In the genomic region with DNA sequence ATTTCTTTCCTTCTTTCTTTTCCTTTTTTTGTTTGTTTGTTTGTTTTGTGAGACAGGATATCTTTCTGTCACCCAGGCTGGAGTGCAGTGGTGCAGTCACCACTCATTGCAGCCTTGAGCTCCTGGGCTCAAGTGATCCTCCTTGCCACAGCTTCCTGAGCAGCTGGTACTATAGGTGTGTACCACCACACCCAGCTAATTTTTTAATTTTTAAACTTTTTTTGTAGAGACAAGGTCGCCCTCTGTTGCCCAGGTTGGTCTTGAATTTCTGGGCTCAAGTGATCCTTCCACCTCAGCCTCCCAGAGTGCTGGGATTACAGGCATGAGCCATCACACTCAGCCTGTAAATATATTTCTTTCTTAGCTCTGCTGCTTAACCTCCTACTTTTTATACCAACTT, we compare ENCODE assay signal across 15 cellular contexts.
DNase-seq lines count a peak whose midpoint lies in the region; ATAC-seq lines count a peak whose summit lies in the region.
"Had no signal": no experiment of that assay in that cellular context is flagged by ENCODE, and none has a peak within 500 bp of the region (broad histone marks: within the 10 kb centered on the region; RNA-seq: fewer than 3 reads in every experiment).

No MANE protein-coding gene starts in this region.

- DNase-seq in activated naive CD4-positive, alpha-beta T cell treated with anti-CD3 and anti-CD28 coated beads for 36 hours, result peak; percentile 29
- no peak for DNase-seq in activated naive CD4-positive, alpha-beta T cell (lab: John Stamatoyannopoulos, UW)
- DNase-seq in Jurkat, Clone E6-1 (ENCODE audit: low read depth, low spot score), result peak; percentile 37
- peak; percentile 22 for DNase-seq in activated CD4-positive, alpha-beta memory T cell treated with anti-CD3 and anti-CD28 coated beads, Interleukin-2, amount 10 ng/mL, durations not matched to agents 7 days and 5 days
- DNase-seq in stimulated activated effector memory CD8-positive, alpha-beta T cell treated with anti-CD3 and anti-CD28 coated beads, Interleukin-12 subunit alpha, Interleukin-12 subunit beta, amount 100 ng/mL, for 72 hours (ENCODE audit: low spot score in 2 of 2), result no peak
- DNase-seq in HAP-1 (ENCODE audit: low spot score in 2 of 2), result no peak
- DNase-seq: IMR-90, NCI-H526 treated with DMSO at 0.1 percent for 48 hours, Right ventricle myocardium superior, T-helper 9 cell had no signal

- in situ Hi-C loops in HAP-1 (cut with MboI; ENCODE audit: low sequenced_read_pairs), result no loop called here

- no peak overlapping the region for H3K27ac Mint-ChIP-seq in activated naive CD4-positive, alpha-beta T cell treated with anti-CD3 and anti-CD28 coated beads for 36 hours
- no peak overlapping the region for H3K27ac Mint-ChIP-seq in activated CD4-positive, alpha-beta memory T cell treated with anti-CD3 and anti-CD28 coated beads, Interleukin-2, amount 10 ng/mL, durations not matched to agents 7 days and 5 days
- H3K27ac Mint-ChIP-seq in stimulated activated effector memory CD8-positive, alpha-beta T cell treated with anti-CD3 and anti-CD28 coated beads, Interleukin-12 subunit alpha, Interleukin-12 subunit beta, amount 100 ng/mL, for 72 hours, result peak overlapping the region; percentile 15
- H3K27ac Mint-ChIP-seq: activated naive CD8-positive, alpha-beta T cell had no signal

- no peaks in the 10 kb centered on the region for H3K9me3 ChIP-seq in HAP-1
- H3K9me3 ChIP-seq: prostate gland had no signal

- peaks cover 1% of the 10 kb centered on the region for H3K36me3 Mint-ChIP-seq in activated naive CD4-positive, alpha-beta T cell treated with anti-CD3 and anti-CD28 coated beads for 36 hours (ENCODE audit: low read depth)
- no peaks in the 10 kb centered on the region for H3K36me3 Mint-ChIP-seq in activated CD4-positive, alpha-beta memory T cell treated with anti-CD3 and anti-CD28 coated beads, Interleukin-2, amount 10 ng/mL, durations not matched to agents 7 days and 5 days (ENCODE audit: low read depth)
- H3K36me3 Mint-ChIP-seq in stimulated activated effector memory CD8-positive, alpha-beta T cell treated with anti-CD3 and anti-CD28 coated beads, Interleukin-12 subunit alpha, Interleukin-12 subunit beta, amount 100 ng/mL, for 72 hours, result no peaks in the 10 kb centered on the region

- H3K4me3 ChIP-seq in Jurkat, Clone E6-1 (ENCODE audit: low read length), result no peak overlapping the region
- H3K4me3 ChIP-seq in HAP-1, result no peak overlapping the region
- H3K4me3 ChIP-seq: prostate gland had no signal

- H3K4me1 ChIP-seq in HAP-1, result no peaks in the 10 kb centered on the region
- H3K4me1 ChIP-seq: prostate gland had no signal

- ATAC-seq in stimulated activated effector memory CD8-positive, alpha-beta T cell treated with anti-CD3 and anti-CD28 coated beads, Interleukin-12 subunit alpha, Interleukin-12 subunit beta, amount 100 ng/mL, for 72 hours, result no peak
- no peak for ATAC-seq in GM21528 (IDR thresholded peaks at IDR 0.05; ENCODE audit: low FRiP score, unreplicated experiment)
- no peak for ATAC-seq in GM21515 (IDR thresholded peaks at IDR 0.05; ENCODE audit: unreplicated experiment)

- CTCF ChIA-PET in activated naive CD4-positive, alpha-beta T cell treated with anti-CD3 and anti-CD28 coated beads for 36 hours (lab: Charles Lee), result interaction anchor here (0.6 to 1.7 kb wide), 5 partner anchors 9 to 556 kb away, joined by 3 to 4 read pairs (median 3); no protein-coding TSS in a partner anchor
- CTCF ChIA-PET in activated CD4-positive, alpha-beta memory T cell treated with anti-CD3 and anti-CD28 coated beads, Interleukin-2, amount 10 ng/mL, durations not matched to agents 7 days and 5 days (lab: Charles Lee), result interaction anchor here (0.6 to 2.0 kb wide), 10 partner anchors 8 to 581 kb away, joined by 3 to 7 read pairs (median 4); no protein-coding TSS in a partner anchor

- no peaks in the 10 kb centered on the region for H3K9me3 Mint-ChIP-seq in activated naive CD4-positive, alpha-beta T cell treated with anti-CD3 and anti-CD28 coated beads for 36 hours
- H3K9me3 Mint-ChIP-seq in activated CD4-positive, alpha-beta memory T cell treated with anti-CD3 and anti-CD28 coated beads, Interleukin-2, amount 10 ng/mL, durations not matched to agents 7 days and 5 days, result no peaks in the 10 kb centered on the region
- no peaks in the 10 kb centered on the region for H3K9me3 Mint-ChIP-seq in stimulated activated effector memory CD8-positive, alpha-beta T cell treated with anti-CD3 and anti-CD28 coated beads, Interleukin-12 subunit alpha, Interleukin-12 subunit beta, amount 100 ng/mL, for 72 hours
- H3K9me3 Mint-ChIP-seq: central memory CD8-positive, alpha-beta T cell had no signal

- H3K36me3 ChIP-seq in HAP-1 (replicated peaks), result no peaks in the 10 kb centered on the region
- H3K36me3 ChIP-seq: prostate gland had no signal

- H3K27me3 Mint-ChIP-seq in activated naive CD4-positive, alpha-beta T cell treated with anti-CD3 and anti-CD28 coated beads for 36 hours (ENCODE audit: low read depth), result no peaks in the 10 kb centered on the region
- no peaks in the 10 kb centered on the region for H3K27me3 Mint-ChIP-seq in activated CD4-positive, alpha-beta memory T cell treated with anti-CD3 and anti-CD28 coated beads, Interleukin-2, amount 10 ng/mL, durations not matched to agents 7 days and 5 days
- H3K27me3 Mint-ChIP-seq: activated naive CD8-positive, alpha-beta T cell; central memory CD8-positive, alpha-beta T cell had no signal

- H3K4me3 Mint-ChIP-seq in activated naive CD4-positive, alpha-beta T cell treated with anti-CD3 and anti-CD28 coated beads for 36 hours, result no peak overlapping the region
- H3K4me3 Mint-ChIP-seq in activated CD4-positive, alpha-beta memory T cell treated with anti-CD3 and anti-CD28 coated beads, Interleukin-2, amount 10 ng/mL, durations not matched to agents 7 days and 5 days, result no peak overlapping the region
- no peak overlapping the region for H3K4me3 Mint-ChIP-seq in stimulated activated effector memory CD8-positive, alpha-beta T cell treated with anti-CD3 and anti-CD28 coated beads, Interleukin-12 subunit alpha, Interleukin-12 subunit beta, amount 100 ng/mL, for 72 hours
- H3K4me3 Mint-ChIP-seq: activated naive CD8-positive, alpha-beta T cell; central memory CD8-positive, alpha-beta T cell had no signal

- POLR2A ChIA-PET in activated CD4-positive, alpha-beta memory T cell treated with anti-CD3 and anti-CD28 coated beads, Interleukin-2, amount 10 ng/mL, durations not matched to agents 7 days and 5 days (lab: Charles Lee), result interaction anchor here (1.2 kb wide), 1 partner anchor 83 kb away, joined by 6 read pairs; the partner anchor contains the start of gene CYP20A1

- no peaks in the 10 kb centered on the region for H3K27me3 ChIP-seq in HAP-1 (ENCODE audit: low read depth)

- H3K4me1 Mint-ChIP-seq in activated naive CD4-positive, alpha-beta T cell treated with anti-CD3 and anti-CD28 coated beads for 36 hours (ENCODE audit: low read depth), result peaks cover 2% of the 10 kb centered on the region
- peaks cover 10% of the 10 kb centered on the region for H3K4me1 Mint-ChIP-seq in activated CD4-positive, alpha-beta memory T cell treated with anti-CD3 and anti-CD28 coated beads, Interleukin-2, amount 10 ng/mL, durations not matched to agents 7 days and 5 days
- peaks cover 10% of the 10 kb centered on the region for H3K4me1 Mint-ChIP-seq in stimulated activated effector memory CD8-positive, alpha-beta T cell treated with anti-CD3 and anti-CD28 coated beads, Interleukin-12 subunit alpha, Interleukin-12 subunit beta, amount 100 ng/mL, for 72 hours

- intact Hi-C loops in activated naive CD4-positive, alpha-beta T cell treated with anti-CD3 and anti-CD28 coated beads for 36 hours (cut with micrococcal nuclease), result loop anchor here (1.0 kb wide), 2 partner anchors 324 to 581 kb away; no protein-coding TSS in a partner anchor

Comparison
In these comparisons a context has a peak if more than half of its experiments do, and no peak if none do; other contexts are left out.
1. DNase-seq: peak in activated naive CD4-positive, alpha-beta T cell treated with anti-CD3 and anti-CD28 coated beads for 36 hours (single experiment), Jurkat, Clone E6-1 (single experiment) and activated CD4-positive, alpha-beta memory T cell treated with anti-CD3 and anti-CD28 coated beads, Interleukin-2, amount 10 ng/mL, durations not matched to agents 7 days and 5 days (single experiment); none in activated naive CD4-positive, alpha-beta T cell (0 of 4), stimulated activated effector memory CD8-positive, alpha-beta T cell treated with anti-CD3 and anti-CD28 coated beads, Interleukin-12 subunit alpha, Interleukin-12 subunit beta, amount 100 ng/mL, for 72 hours (0 of 2) and HAP-1 (0 of 2).